ENCODE assay signal across 9 cellular contexts in genomic region chr15:64985382-64986033, GRCh38. TPM values are rescaled to one million over a fixed set of nuclear protein-coding genes. Genes with fewer than 3 reads are reported as not detected.
A peak's percentile ranks its signal among the peaks of the same experiment; 100 is the strongest.
DNase-seq lines count a peak whose midpoint lies in the region; ATAC-seq and TF ChIP-seq lines count a peak whose summit lies in the region.
"Had no signal": no experiment of that assay in that cellular context is flagged by ENCODE, and none has a peak within 500 bp of the region (broad histone marks: within the 10 kb centered on the region; RNA-seq: fewer than 3 reads in every experiment).

No MANE protein-coding gene starts in this region.

- H3K36me3 Mint-ChIP-seq in mesothelial cell of epicardium, result peaks cover 3% of the 10 kb centered on the region

- H3K4me3 ChIP-seq in AG10803 (ENCODE audit: low read length) (no peak overlapping the region), HFF-Myc (replicated peaks; ENCODE audit: low read depth, low read length) (peak overlapping the region; percentile 18)

- no peak for TF ChIP-seq CTCF in AG10803 (conservative IDR thresholded peaks at IDR 0.05; ENCODE audit: low read length)
- no peak for TF ChIP-seq CTCF in HFF-Myc (IDR thresholded peaks at IDR 0.05; ENCODE audit: low read depth, low read length, missing control alignments)
- no peak for TF ChIP-seq CTCF in mesothelial cell of epicardium (IDR thresholded peaks at IDR 0.05; ENCODE audit: unreplicated experiment)

- no peaks in the 10 kb centered on the region for H3K9me3 Mint-ChIP-seq in mesothelial cell of epicardium

- H3K27ac Mint-ChIP-seq in mesothelial cell of epicardium, result peak overlapping the region; percentile 64

- no peaks in the 10 kb centered on the region for H3K27me3 Mint-ChIP-seq in mesothelial cell of epicardium (ENCODE audit: low read depth)

- no peak for ATAC-seq in GM18858 (IDR thresholded peaks at IDR 0.05; ENCODE audit: unreplicated experiment)
- ATAC-seq: sciatic nerve had no signal

- peaks cover 35% of the 10 kb centered on the region for H3K4me1 Mint-ChIP-seq in mesothelial cell of epicardium

- DNase-seq in AG10803 (ENCODE audit: low read depth) (peak; percentile 85), HFF-Myc (ENCODE audit: extremely low read depth, low read depth) (no peak), amniotic epithelial cell (ENCODE audit: low read depth) (peak; percentile 57), mesothelial cell of epicardium (ENCODE audit: low spot score in 2 of 2, unreplicated experiment in 2 of 2) (no peak), NCI-H345 (lab: John Stamatoyannopoulos, UW) (no peak), NCI-H2227 treated with DMSO at 0.1 percent for 48 hours (lab: John Stamatoyannopoulos, UW) (no peak), NCI-H446 treated with DMSO at 0.1 percent for 48 hours (lab: John Stamatoyannopoulos, UW) (no peak)

- H3K4me3 Mint-ChIP-seq in mesothelial cell of epicardium, result no peak overlapping the region

RNA-seq across cellular contexts. Expression of gene SPG21, which starts 4.2 kb away (rescaled TPM):
- 89.4 to 101 TPM (median 94.8 TPM) in 3 replicates for total RNA-seq in mesothelial cell of epicardium

RNA-seq across cellular contexts. Expression of gene MTFMT, which starts 43.9 kb away (rescaled TPM):
- 15.8 to 20.0 TPM (median 17.8 TPM) in 3 replicates for total RNA-seq in mesothelial cell of epicardium

RNA-seq across cellular contexts. Expression of gene SLC51B, which starts 59.7 kb away (rescaled TPM):
- not detected in 3 replicates for total RNA-seq in mesothelial cell of epicardium

Comparison
In these comparisons a context has a peak if more than half of its experiments do, and no peak if none do; other contexts are left out.
1. DNase-seq: peak in AG10803 (single experiment) and amniotic epithelial cell (single experiment); none in HFF-Myc (single experiment), mesothelial cell of epicardium (0 of 2), NCI-H345 (single experiment), NCI-H2227 treated with DMSO at 0.1 percent for 48 hours (single experiment) and NCI-H446 treated with DMSO at 0.1 percent for 48 hours (single experiment).